12 cellular contexts compared by ENCODE assay signal in the genomic region with DNA sequence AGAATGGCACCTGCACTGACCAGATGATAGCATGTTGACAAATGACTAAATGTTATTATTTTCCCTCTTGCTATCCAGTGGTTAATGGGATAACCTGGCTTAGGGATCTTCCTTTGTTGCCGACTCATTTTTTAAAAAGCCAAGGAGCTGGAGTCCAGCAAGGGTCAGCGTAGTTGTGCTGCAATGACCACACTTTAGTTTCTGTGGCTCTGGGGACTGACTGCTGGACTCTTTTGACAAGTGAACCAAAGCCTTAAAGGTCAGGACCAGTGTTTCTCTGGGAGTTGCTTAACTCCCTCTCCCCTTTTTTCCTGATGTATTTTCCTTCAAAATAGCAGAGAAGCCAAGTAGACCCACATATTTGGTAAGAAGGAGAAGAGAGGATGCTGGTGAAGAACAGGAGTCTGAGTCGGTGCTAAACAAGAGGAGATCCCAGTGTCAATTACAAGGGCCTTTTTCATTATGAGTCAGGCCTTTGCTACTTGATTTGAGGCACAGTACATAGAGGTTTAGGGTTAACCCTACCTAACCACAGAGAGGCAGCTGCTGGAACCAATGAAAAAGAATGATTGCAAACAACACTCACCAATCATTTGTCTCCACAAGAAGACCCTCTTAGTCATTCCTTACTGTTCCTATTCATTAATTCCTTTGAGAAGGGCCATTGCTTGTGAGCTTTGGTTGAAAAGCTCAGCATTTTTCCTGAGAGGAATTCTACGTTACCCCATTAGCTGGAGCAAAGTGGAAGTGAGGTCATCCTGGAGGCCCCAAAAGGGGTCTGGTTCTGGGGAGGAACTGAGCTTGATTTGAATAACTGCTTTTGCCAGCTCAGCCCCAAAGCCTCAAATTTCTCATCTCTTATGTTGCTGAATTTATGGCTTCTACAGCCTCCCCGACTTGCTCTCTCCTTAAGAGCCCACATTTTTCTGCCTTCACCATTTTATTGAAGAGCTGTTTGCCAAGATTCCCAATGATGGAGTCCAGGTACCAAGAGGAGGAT.
A peak's percentile ranks its signal among the peaks of the same experiment; 100 is the strongest.
DNase-seq lines count a peak whose midpoint lies in the region; ATAC-seq lines count a peak whose summit lies in the region.
"Had no signal": no experiment of that assay in that cellular context is flagged by ENCODE, and none has a peak within 500 bp of the region (broad histone marks: within the 10 kb centered on the region; RNA-seq: fewer than 3 reads in every experiment).

No MANE protein-coding gene starts in this region.

- no peak overlapping the region for H2AFZ ChIP-seq in Karpas-422 (ENCODE audit: low read length)

- CTCF ChIA-PET in activated CD8-positive, alpha-beta memory T cell treated with anti-CD3 and anti-CD28 coated beads, Interleukin-2, amount 10 ng/mL, durations not matched to agents 7 days and 5 days (lab: Charles Lee) = interaction anchor here (2.3 kb wide), 1 partner anchor 12 kb away, joined by 9 read pairs; no protein-coding TSS in a partner anchor

- no peaks in the 10 kb centered on the region for H3K36me3 ChIP-seq in Karpas-422 (ENCODE audit: insufficient read depth, low read length)

- no peak overlapping the region for H3K27ac Mint-ChIP-seq in activated CD8-positive, alpha-beta memory T cell treated with anti-CD3 and anti-CD28 coated beads, Interleukin-2, amount 10 ng/mL, durations not matched to agents 7 days and 5 days
- H3K27ac Mint-ChIP-seq: dendritic cell treated with granulocyte-macrophage colony-stimulating factor and Interleukin-4, amounts not matched to agents 40 ng/mL and 50 ng/mL, for 4 days; natural killer cell treated with Interleukin-12 subunit alpha and Interleukin-12 subunit beta and Interleukin-15 and Interleukin-18, amount 100 ng/mL, for 72 hours had no signal

- H3K4me3 Mint-ChIP-seq in activated CD8-positive, alpha-beta memory T cell treated with anti-CD3 and anti-CD28 coated beads, Interleukin-2, amount 10 ng/mL, durations not matched to agents 7 days and 5 days = no peak overlapping the region
- H3K4me3 Mint-ChIP-seq: dendritic cell treated with granulocyte-macrophage colony-stimulating factor and Interleukin-4, amounts not matched to agents 40 ng/mL and 50 ng/mL, for 4 days; natural killer cell treated with Interleukin-12 subunit alpha and Interleukin-12 subunit beta and Interleukin-15 and Interleukin-18, amount 100 ng/mL, for 72 hours had no signal

- no peaks in the 10 kb centered on the region for H3K9me3 Mint-ChIP-seq in activated CD8-positive, alpha-beta memory T cell treated with anti-CD3 and anti-CD28 coated beads, Interleukin-2, amount 10 ng/mL, durations not matched to agents 7 days and 5 days (ENCODE audit: low read depth)
- H3K9me3 Mint-ChIP-seq: dendritic cell treated with granulocyte-macrophage colony-stimulating factor and Interleukin-4, amounts not matched to agents 40 ng/mL and 50 ng/mL, for 4 days had no signal

- no peaks in the 10 kb centered on the region for H3K9me3 ChIP-seq in Karpas-422 (ENCODE audit: low read length)

- H3K4me1 ChIP-seq in Karpas-422 (ENCODE audit: low read length) = no peaks in the 10 kb centered on the region

- no peaks in the 10 kb centered on the region for H3K79me2 ChIP-seq in Karpas-422 (ENCODE audit: low read length)

- H3K27me3 ChIP-seq in Karpas-422 (ENCODE audit: low read length) = no peaks in the 10 kb centered on the region; the same call in 1 of the 2 replicates

- peak; percentile 76 for ATAC-seq in activated CD8-positive, alpha-beta memory T cell treated with anti-CD3 and anti-CD28 coated beads, Interleukin-2, amount 10 ng/mL, durations not matched to agents 7 days and 5 days
- ATAC-seq in HG02642 (IDR thresholded peaks at IDR 0.05; ENCODE audit: poor library complexity, unreplicated experiment) (peak; percentile 88), HG03469 (IDR thresholded peaks at IDR 0.05; ENCODE audit: unreplicated experiment) (peak; percentile 97)
- ATAC-seq in stimulated activated naive CD8-positive, alpha-beta T cell treated with anti-CD3 and anti-CD28 coated beads, Interleukin-15, Interleukin-2, amounts not matched to agents 100 U/mL and 50 U/mL, for 24 hours = peak; percentile 43

- no peaks in the 10 kb centered on the region for H3K9me2 ChIP-seq in Karpas-422 (replicated peaks; ENCODE audit: insufficient read depth, low read length)

- no peak overlapping the region for H3K27ac ChIP-seq in Karpas-422 (ENCODE audit: low read length)

- H3K9ac ChIP-seq in Karpas-422 (ENCODE audit: low read length) = no peak overlapping the region

- peaks cover 17% of the 10 kb centered on the region for H3K27me3 Mint-ChIP-seq in activated CD8-positive, alpha-beta memory T cell treated with anti-CD3 and anti-CD28 coated beads, Interleukin-2, amount 10 ng/mL, durations not matched to agents 7 days and 5 days
- H3K27me3 Mint-ChIP-seq: dendritic cell treated with granulocyte-macrophage colony-stimulating factor and Interleukin-4, amounts not matched to agents 40 ng/mL and 50 ng/mL, for 4 days; natural killer cell treated with Interleukin-12 subunit alpha and Interleukin-12 subunit beta and Interleukin-15 and Interleukin-18, amount 100 ng/mL, for 72 hours had no signal

- no peaks in the 10 kb centered on the region for H4K20me1 ChIP-seq in Karpas-422 (ENCODE audit: insufficient read depth, low read depth, low read length)

- no peak overlapping the region for H3K4me3 ChIP-seq in Karpas-422 (ENCODE audit: low read length)

- peaks cover 13% of the 10 kb centered on the region for H3K4me1 Mint-ChIP-seq in activated CD8-positive, alpha-beta memory T cell treated with anti-CD3 and anti-CD28 coated beads, Interleukin-2, amount 10 ng/mL, durations not matched to agents 7 days and 5 days

- no peak overlapping the region for H3K4me2 ChIP-seq in Karpas-422 (ENCODE audit: low read depth, low read length, poor library complexity, severe bottlenecking)

- DNase-seq in activated CD8-positive, alpha-beta memory T cell treated with anti-CD3 and anti-CD28 coated beads, Interleukin-2, amount 10 ng/mL, durations not matched to agents 7 days and 5 days = no peak
- no peak for DNase-seq in activated CD8-positive, alpha-beta memory T cell treated with anti-CD3 and anti-CD28 coated beads for 24 hours
- no peak for DNase-seq in stimulated activated naive CD8-positive, alpha-beta T cell treated with anti-CD3 and anti-CD28 coated beads, Interleukin-15, Interleukin-2, amounts not matched to agents 100 U/mL and 50 U/mL, for 24 hours
- DNase-seq in NCI-H187 (lab: John Stamatoyannopoulos, UW) (no peak), HPDE6-E6E7 (ENCODE audit: extremely low spot score) (no peak), Karpas-422 (no peak)
- DNase-seq: activated effector memory CD4-positive, alpha-beta T cell treated with Interleukin-2 at 50 U/mL for 16 hours; NCI-H510A had no signal

- H3K36me3 Mint-ChIP-seq in activated CD8-positive, alpha-beta memory T cell treated with anti-CD3 and anti-CD28 coated beads, Interleukin-2, amount 10 ng/mL, durations not matched to agents 7 days and 5 days = no peaks in the 10 kb centered on the region
- H3K36me3 Mint-ChIP-seq: natural killer cell treated with Interleukin-12 subunit alpha and Interleukin-12 subunit beta and Interleukin-15 and Interleukin-18, amount 100 ng/mL, for 72 hours had no signal

Comparison
In these comparisons a context has a peak if more than half of its experiments do, and no peak if none do; other contexts are left out.
1. ATAC-seq: peak in every context shown above with its lines; median percentile 97 in HG03469; 88 in HG02642; 76 in activated CD8-positive, alpha-beta memory T cell treated with anti-CD3 and anti-CD28 coated beads, Interleukin-2, amount 10 ng/mL, durations not matched to agents 7 days and 5 days; 43 in stimulated activated naive CD8-positive, alpha-beta T cell treated with anti-CD3 and anti-CD28 coated beads, Interleukin-15, Interleukin-2, amounts not matched to agents 100 U/mL and 50 U/mL, for 24 hours.